In the genomic region with DNA sequence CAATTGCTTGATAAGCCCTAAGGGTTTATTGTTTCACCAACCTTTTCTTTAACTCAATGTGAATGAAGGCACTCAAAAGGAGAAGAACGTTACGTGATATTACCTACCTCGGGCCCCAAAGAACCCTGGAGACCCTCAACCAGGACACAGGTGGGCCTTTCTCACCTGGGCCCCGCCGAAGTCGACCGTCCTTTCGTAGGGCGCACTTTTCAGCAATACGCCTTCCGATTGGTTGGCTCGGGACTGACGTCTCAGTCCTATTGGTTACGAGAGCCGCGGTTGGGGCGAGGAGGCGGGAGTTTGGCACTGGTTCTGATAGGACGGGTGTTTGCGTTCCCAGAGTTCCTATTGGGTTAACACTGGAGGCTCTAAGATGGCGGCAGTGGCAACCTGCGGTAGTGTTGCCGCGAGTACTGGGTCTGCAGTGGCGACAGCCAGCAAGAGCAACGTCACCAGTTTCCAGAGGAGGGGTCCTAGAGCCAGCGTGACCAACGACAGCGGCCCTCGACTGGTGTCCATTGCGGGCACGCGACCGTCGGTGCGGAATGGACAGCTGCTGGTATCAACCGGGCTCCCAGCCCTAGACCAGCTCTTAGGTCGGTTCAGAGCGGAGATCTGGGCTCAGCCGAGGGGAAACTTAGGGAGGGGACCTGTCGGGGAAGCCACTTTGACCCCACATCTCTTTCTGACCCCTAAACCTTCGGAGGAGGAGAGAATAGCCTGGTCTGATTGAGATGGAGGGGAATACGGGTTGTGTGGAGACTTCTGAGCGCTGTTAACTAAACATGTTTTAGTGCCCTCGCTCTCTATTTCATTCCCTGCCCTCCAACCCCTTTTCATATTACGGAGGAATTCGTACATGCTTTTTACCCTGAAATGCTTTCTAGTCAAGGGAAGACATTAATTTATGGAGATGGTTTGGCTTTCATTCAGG, we compare ENCODE assay signal across 1 cellular context.
TF ChIP-seq lines count a peak whose summit lies in the region.

A gene with protein sequence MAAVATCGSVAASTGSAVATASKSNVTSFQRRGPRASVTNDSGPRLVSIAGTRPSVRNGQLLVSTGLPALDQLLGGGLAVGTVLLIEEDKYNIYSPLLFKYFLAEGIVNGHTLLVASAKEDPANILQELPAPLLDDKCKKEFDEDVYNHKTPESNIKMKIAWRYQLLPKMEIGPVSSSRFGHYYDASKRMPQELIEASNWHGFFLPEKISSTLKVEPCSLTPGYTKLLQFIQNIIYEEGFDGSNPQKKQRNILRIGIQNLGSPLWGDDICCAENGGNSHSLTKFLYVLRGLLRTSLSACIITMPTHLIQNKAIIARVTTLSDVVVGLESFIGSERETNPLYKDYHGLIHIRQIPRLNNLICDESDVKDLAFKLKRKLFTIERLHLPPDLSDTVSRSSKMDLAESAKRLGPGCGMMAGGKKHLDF (plus strand): TSS at position 356 of the 934 bp plus-strand sequence. CDS start 18 bp downstream, at position 374.
A gene with protein sequence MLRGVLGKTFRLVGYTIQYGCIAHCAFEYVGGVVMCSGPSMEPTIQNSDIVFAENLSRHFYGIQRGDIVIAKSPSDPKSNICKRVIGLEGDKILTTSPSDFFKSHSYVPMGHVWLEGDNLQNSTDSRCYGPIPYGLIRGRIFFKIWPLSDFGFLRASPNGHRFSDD (minus strand): TSS at position 211 of the 934 bp plus-strand sequence. CDS start 46,346 bp downstream, outside the sequence.

TF ChIP-seq in HepG2, 621 proteins besides CTCF, POLR2A, EP300 and RAD21 (continued from another document and continues in another):
- TF ChIP-seq, protein P1, sequence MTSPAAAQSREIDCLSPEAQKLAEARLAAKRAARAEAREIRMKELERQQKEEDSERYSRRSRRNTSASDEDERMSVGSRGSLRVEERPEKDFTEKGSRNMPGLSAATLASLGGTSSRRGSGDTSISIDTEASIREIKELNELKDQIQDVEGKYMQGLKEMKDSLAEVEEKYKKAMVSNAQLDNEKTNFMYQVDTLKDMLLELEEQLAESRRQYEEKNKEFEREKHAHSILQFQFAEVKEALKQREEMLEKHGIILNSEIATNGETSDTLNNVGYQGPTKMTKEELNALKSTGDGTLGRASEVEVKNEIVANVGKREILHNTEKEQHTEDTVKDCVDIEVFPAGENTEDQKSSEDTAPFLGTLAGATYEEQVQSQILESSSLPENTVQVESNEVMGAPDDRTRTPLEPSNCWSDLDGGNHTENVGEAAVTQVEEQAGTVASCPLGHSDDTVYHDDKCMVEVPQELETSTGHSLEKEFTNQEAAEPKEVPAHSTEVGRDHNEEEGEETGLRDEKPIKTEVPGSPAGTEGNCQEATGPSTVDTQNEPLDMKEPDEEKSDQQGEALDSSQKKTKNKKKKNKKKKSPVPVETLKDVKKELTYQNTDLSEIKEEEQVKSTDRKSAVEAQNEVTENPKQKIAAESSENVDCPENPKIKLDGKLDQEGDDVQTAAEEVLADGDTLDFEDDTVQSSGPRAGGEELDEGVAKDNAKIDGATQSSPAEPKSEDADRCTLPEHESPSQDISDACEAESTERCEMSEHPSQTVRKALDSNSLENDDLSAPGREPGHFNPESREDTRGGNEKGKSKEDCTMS (CRISPR knock-in tag; conservative IDR thresholded peaks at IDR 0.05), result no peak
- TF ChIP-seq ZNF350 (CRISPR knock-in tag; IDR thresholded peaks at IDR 0.05; ENCODE audit: borderline replicate concordance, low read depth) (peak; percentile 89; the same call in 1 of the 2 replicates), HHEX (CRISPR knock-in tag; IDR thresholded peaks at IDR 0.05) (no peak), PAX8 (CRISPR knock-in tag; IDR thresholded peaks at IDR 0.05; ENCODE audit: borderline replicate concordance) (no peak), ERF (CRISPR knock-in tag; IDR thresholded peaks at IDR 0.05) (no peak), ZNF724P (CRISPR knock-in tag; IDR thresholded peaks at IDR 0.05; ENCODE audit: borderline replicate concordance) (no peak; the same call in 1 of the 2 replicates), ZNF431 (CRISPR knock-in tag; IDR thresholded peaks at IDR 0.05; ENCODE audit: borderline replicate concordance, low read depth) (no peak), ZSCAN31 (CRISPR knock-in tag; IDR thresholded peaks at IDR 0.05; ENCODE audit: low read depth) (peak; percentile 92), ZNF225 (CRISPR knock-in tag; IDR thresholded peaks at IDR 0.05) (peak; percentile 85), RXRA (CRISPR knock-in tag; IDR thresholded peaks at IDR 0.05) (peak; percentile 31; the same call in 1 of the 2 replicates), ZNF841 (CRISPR knock-in tag; IDR thresholded peaks at IDR 0.05; ENCODE audit: borderline replicate concordance) (no peak), ZSCAN30 (CRISPR knock-in tag; IDR thresholded peaks at IDR 0.05) (no peak), ZFP36L1 (CRISPR knock-in tag; IDR thresholded peaks at IDR 0.05) (no peak), KAT7 (CRISPR knock-in tag; IDR thresholded peaks at IDR 0.05; ENCODE audit: borderline replicate concordance) (peak; percentile 64)
- TF ChIP-seq, protein P2, sequence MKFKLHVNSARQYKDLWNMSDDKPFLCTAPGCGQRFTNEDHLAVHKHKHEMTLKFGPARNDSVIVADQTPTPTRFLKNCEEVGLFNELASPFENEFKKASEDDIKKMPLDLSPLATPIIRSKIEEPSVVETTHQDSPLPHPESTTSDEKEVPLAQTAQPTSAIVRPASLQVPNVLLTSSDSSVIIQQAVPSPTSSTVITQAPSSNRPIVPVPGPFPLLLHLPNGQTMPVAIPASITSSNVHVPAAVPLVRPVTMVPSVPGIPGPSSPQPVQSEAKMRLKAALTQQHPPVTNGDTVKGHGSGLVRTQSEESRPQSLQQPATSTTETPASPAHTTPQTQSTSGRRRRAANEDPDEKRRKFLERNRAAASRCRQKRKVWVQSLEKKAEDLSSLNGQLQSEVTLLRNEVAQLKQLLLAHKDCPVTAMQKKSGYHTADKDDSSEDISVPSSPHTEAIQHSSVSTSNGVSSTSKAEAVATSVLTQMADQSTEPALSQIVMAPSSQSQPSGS (CRISPR knock-in tag; IDR thresholded peaks at IDR 0.05), result peak; percentile 54; the same call in 1 of the 2 replicates
- TF ChIP-seq, protein P3, sequence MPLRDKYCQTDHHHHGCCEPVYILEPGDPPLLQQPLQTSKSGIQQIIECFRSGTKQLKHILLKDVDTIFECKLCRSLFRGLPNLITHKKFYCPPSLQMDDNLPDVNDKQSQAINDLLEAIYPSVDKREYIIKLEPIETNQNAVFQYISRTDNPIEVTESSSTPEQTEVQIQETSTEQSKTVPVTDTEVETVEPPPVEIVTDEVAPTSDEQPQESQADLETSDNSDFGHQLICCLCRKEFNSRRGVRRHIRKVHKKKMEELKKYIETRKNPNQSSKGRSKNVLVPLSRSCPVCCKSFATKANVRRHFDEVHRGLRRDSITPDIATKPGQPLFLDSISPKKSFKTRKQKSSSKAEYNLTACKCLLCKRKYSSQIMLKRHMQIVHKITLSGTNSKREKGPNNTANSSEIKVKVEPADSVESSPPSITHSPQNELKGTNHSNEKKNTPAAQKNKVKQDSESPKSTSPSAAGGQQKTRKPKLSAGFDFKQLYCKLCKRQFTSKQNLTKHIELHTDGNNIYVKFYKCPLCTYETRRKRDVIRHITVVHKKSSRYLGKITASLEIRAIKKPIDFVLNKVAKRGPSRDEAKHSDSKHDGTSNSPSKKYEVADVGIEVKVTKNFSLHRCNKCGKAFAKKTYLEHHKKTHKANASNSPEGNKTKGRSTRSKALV (CRISPR knock-in tag; IDR thresholded peaks at IDR 0.05), result no peak
- TF ChIP-seq, protein P4, sequence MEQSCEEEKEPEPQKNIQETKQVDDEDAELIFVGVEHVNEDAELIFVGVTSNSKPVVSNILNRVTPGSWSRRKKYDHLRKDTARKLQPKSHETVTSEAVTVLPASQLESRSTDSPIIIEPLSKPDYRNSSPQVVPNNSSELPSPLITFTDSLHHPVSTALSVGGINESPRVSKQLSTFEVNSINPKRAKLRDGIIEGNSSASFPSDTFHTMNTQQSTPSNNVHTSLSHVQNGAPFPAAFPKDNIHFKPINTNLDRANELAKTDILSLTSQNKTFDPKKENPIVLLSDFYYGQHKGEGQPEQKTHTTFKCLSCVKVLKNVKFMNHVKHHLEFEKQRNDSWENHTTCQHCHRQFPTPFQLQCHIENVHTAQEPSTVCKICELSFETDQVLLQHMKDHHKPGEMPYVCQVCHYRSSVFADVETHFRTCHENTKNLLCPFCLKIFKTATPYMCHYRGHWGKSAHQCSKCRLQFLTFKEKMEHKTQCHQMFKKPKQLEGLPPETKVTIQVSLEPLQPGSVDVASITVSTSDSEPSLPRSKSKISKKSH (CRISPR knock-in tag; IDR thresholded peaks at IDR 0.05; ENCODE audit: borderline replicate concordance), result 0 out of 2 replicates have a peak, but pooled peaks have one; percentile 21
- TF ChIP-seq, protein P5, sequence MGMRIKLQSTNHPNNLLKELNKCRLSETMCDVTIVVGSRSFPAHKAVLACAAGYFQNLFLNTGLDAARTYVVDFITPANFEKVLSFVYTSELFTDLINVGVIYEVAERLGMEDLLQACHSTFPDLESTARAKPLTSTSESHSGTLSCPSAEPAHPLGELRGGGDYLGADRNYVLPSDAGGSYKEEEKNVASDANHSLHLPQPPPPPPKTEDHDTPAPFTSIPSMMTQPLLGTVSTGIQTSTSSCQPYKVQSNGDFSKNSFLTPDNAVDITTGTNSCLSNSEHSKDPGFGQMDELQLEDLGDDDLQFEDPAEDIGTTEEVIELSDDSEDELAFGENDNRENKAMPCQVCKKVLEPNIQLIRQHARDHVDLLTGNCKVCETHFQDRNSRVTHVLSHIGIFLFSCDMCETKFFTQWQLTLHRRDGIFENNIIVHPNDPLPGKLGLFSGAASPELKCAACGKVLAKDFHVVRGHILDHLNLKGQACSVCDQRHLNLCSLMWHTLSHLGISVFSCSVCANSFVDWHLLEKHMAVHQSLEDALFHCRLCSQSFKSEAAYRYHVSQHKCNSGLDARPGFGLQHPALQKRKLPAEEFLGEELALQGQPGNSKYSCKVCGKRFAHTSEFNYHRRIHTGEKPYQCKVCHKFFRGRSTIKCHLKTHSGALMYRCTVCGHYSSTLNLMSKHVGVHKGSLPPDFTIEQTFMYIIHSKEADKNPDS (CRISPR knock-in tag; IDR thresholded peaks at IDR 0.05), result 0 out of 2 replicates have a peak, but pooled peaks have one; percentile 35
- TF ChIP-seq, protein P6, sequence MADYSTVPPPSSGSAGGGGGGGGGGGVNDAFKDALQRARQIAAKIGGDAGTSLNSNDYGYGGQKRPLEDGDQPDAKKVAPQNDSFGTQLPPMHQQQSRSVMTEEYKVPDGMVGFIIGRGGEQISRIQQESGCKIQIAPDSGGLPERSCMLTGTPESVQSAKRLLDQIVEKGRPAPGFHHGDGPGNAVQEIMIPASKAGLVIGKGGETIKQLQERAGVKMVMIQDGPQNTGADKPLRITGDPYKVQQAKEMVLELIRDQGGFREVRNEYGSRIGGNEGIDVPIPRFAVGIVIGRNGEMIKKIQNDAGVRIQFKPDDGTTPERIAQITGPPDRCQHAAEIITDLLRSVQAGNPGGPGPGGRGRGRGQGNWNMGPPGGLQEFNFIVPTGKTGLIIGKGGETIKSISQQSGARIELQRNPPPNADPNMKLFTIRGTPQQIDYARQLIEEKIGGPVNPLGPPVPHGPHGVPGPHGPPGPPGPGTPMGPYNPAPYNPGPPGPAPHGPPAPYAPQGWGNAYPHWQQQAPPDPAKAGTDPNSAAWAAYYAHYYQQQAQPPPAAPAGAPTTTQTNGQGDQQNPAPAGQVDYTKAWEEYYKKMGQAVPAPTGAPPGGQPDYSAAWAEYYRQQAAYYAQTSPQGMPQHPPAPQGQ (CRISPR knock-in tag; IDR thresholded peaks at IDR 0.05; ENCODE audit: borderline replicate concordance), result 0 out of 2 replicates have a peak, but pooled peaks have one; percentile 59
- TF ChIP-seq, protein P7, sequence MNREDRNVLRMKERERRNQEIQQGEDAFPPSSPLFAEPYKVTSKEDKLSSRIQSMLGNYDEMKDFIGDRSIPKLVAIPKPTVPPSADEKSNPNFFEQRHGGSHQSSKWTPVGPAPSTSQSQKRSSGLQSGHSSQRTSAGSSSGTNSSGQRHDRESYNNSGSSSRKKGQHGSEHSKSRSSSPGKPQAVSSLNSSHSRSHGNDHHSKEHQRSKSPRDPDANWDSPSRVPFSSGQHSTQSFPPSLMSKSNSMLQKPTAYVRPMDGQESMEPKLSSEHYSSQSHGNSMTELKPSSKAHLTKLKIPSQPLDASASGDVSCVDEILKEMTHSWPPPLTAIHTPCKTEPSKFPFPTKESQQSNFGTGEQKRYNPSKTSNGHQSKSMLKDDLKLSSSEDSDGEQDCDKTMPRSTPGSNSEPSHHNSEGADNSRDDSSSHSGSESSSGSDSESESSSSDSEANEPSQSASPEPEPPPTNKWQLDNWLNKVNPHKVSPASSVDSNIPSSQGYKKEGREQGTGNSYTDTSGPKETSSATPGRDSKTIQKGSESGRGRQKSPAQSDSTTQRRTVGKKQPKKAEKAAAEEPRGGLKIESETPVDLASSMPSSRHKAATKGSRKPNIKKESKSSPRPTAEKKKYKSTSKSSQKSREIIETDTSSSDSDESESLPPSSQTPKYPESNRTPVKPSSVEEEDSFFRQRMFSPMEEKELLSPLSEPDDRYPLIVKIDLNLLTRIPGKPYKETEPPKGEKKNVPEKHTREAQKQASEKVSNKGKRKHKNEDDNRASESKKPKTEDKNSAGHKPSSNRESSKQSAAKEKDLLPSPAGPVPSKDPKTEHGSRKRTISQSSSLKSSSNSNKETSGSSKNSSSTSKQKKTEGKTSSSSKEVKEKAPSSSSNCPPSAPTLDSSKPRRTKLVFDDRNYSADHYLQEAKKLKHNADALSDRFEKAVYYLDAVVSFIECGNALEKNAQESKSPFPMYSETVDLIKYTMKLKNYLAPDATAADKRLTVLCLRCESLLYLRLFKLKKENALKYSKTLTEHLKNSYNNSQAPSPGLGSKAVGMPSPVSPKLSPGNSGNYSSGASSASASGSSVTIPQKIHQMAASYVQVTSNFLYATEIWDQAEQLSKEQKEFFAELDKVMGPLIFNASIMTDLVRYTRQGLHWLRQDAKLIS (CRISPR knock-in tag; IDR thresholded peaks at IDR 0.05), result no peak
- TF ChIP-seq, protein P8, sequence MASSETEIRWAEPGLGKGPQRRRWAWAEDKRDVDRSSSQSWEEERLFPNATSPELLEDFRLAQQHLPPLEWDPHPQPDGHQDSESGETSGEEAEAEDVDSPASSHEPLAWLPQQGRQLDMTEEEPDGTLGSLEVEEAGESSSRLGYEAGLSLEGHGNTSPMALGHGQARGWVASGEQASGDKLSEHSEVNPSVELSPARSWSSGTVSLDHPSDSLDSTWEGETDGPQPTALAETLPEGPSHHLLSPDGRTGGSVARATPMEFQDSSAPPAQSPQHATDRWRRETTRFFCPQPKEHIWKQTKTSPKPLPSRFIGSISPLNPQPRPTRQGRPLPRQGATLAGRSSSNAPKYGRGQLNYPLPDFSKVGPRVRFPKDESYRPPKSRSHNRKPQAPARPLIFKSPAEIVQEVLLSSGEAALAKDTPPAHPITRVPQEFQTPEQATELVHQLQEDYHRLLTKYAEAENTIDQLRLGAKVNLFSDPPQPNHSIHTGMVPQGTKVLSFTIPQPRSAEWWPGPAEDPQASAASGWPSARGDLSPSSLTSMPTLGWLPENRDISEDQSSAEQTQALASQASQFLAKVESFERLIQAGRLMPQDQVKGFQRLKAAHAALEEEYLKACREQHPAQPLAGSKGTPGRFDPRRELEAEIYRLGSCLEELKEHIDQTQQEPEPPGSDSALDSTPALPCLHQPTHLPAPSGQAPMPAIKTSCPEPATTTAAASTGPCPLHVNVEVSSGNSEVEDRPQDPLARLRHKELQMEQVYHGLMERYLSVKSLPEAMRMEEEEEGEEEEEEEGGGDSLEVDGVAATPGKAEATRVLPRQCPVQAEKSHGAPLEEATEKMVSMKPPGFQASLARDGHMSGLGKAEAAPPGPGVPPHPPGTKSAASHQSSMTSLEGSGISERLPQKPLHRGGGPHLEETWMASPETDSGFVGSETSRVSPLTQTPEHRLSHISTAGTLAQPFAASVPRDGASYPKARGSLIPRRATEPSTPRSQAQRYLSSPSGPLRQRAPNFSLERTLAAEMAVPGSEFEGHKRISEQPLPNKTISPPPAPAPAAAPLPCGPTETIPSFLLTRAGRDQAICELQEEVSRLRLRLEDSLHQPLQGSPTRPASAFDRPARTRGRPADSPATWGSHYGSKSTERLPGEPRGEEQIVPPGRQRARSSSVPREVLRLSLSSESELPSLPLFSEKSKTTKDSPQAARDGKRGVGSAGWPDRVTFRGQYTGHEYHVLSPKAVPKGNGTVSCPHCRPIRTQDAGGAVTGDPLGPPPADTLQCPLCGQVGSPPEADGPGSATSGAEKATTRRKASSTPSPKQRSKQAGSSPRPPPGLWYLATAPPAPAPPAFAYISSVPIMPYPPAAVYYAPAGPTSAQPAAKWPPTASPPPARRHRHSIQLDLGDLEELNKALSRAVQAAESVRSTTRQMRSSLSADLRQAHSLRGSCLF (CRISPR knock-in tag; IDR thresholded peaks at IDR 0.05; ENCODE audit: borderline replicate concordance), result no peak
